In the genomic region with DNA sequence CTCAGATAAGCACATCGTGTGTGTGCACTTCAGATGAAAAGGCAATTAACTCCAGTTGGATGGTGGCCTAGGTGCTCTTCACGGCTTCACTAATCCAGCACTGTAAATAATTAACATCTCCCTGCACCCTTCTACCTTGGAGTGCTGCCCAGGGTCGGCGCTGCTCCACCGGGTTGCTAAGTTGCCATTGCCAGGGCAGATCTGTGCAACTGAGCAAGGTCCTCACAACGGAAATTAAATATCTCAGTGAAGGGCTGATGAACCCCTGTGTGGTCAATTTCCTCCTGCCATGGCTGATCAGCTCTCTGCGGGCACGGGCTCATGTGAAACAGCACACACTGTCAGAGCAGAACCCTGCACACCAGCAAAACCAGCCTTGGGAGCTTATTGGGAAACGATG, we compare ENCODE assay signal across 11 cellular contexts.
DNase-seq lines count a peak whose midpoint lies in the region; FAIRE-seq and TF ChIP-seq lines count a peak whose summit lies in the region.
"Had no signal": no experiment of that assay in that cellular context is flagged by ENCODE, and none has a peak within 500 bp of the region (broad histone marks: within the 10 kb centered on the region; RNA-seq: fewer than 3 reads in every experiment).

No MANE protein-coding gene starts in this region.

- FAIRE-seq in bronchial epithelial cell (lab: Jason Lieb, UNC), result no peak

- H3K27me3 Mint-ChIP-seq in Calu3 (ENCODE audit: unreplicated experiment), result no peaks in the 10 kb centered on the region
- H3K27me3 Mint-ChIP-seq in mesothelial cell of epicardium (ENCODE audit: low read depth), result no peaks in the 10 kb centered on the region
- H3K27me3 Mint-ChIP-seq: CD4-positive, CD25-positive, alpha-beta regulatory T cell had no signal

- no peak overlapping the region for H3K4me3 ChIP-seq in bronchial epithelial cell (ENCODE audit: low read depth, low read length)
- no peak overlapping the region for H3K4me3 ChIP-seq in lower leg skin (ENCODE audit: low read depth, poor library complexity, severe bottlenecking)
- H3K4me3 ChIP-seq: breast epithelium had no signal

- H3K9me3 Mint-ChIP-seq in Calu3 (ENCODE audit: low read depth, unreplicated experiment) (no peaks in the 10 kb centered on the region), mesothelial cell of epicardium (no peaks in the 10 kb centered on the region)

- 27 to 43% methylated on average over 9 of the region's 9 CpGs for WGBS in lower leg skin, 2 donors

- no peaks in the 10 kb centered on the region for H3K36me3 Mint-ChIP-seq in Calu3 (ENCODE audit: insufficient read depth, unreplicated experiment)
- no peaks in the 10 kb centered on the region for H3K36me3 Mint-ChIP-seq in mesothelial cell of epicardium
- H3K36me3 Mint-ChIP-seq: CD4-positive, CD25-positive, alpha-beta regulatory T cell had no signal

- DNase-seq in Calu3 (peak; percentile 76), NCI-H2081 treated with DMSO at 0.1 percent for 48 hours (lab: John Stamatoyannopoulos, UW) (peak; percentile 58), bronchial epithelial cell (ENCODE audit: low read depth) (peak; percentile 13), midbrain (lab: John Stamatoyannopoulos, UW) (peak; percentile 45), T-helper 9 cell (no peak), mesothelial cell of epicardium (ENCODE audit: low spot score in 2 of 2, unreplicated experiment in 2 of 2) (no peak), lower leg skin (ENCODE audit: low spot score in 2 of 2) (no peak)
- DNase-seq in NK-92 treated with Interleukin-12 subunit alpha and Interleukin-12 subunit beta, amount 100 ng/mL, for 24 hours (lab: John Stamatoyannopoulos, UW), result no peak
- DNase-seq: CD4-positive, CD25-positive, alpha-beta regulatory T cell; NCI-H226 had no signal

- CTCF ChIA-PET in Calu3 (lab: Charles Lee), result interaction anchor here (1.2 to 1.7 kb wide), 2 partner anchors 102 to 193 kb away, joined by 4 to 5 read pairs; no protein-coding TSS in a partner anchor

- TF ChIP-seq POLR2A in lower leg skin (IDR thresholded peaks at IDR 0.05), result no peak

- TF ChIP-seq CTCF in Calu3 (IDR thresholded peaks at IDR 0.05; ENCODE audit: unreplicated experiment) (no peak), bronchial epithelial cell (IDR thresholded peaks at IDR 0.05; ENCODE audit: insufficient read depth, low read length, severe bottlenecking) (no peak), mesothelial cell of epicardium (IDR thresholded peaks at IDR 0.05; ENCODE audit: unreplicated experiment) (no peak), lower leg skin (IDR thresholded peaks at IDR 0.05) (no peak)

- H3K4me1 Mint-ChIP-seq in Calu3 (ENCODE audit: low read depth, unreplicated experiment) (no peaks in the 10 kb centered on the region), mesothelial cell of epicardium (peaks cover 6% of the 10 kb centered on the region)
- H3K4me1 Mint-ChIP-seq: CD4-positive, CD25-positive, alpha-beta regulatory T cell had no signal

- peak overlapping the region; percentile 40 for H3K27ac Mint-ChIP-seq in Calu3 (ENCODE audit: unreplicated experiment)
- no peak overlapping the region for H3K27ac Mint-ChIP-seq in mesothelial cell of epicardium
- H3K27ac Mint-ChIP-seq: CD4-positive, CD25-positive, alpha-beta regulatory T cell had no signal

- intact Hi-C loops in Calu3 (cut with micrococcal nuclease; ENCODE audit: unreplicated experiment), result no loop called here
- intact Hi-C loops in lower leg skin (cut with DNase I; ENCODE audit: low total_unique reads), result no loop called here

- no TSS peak for BruUV-seq in Calu3 (replicated peaks; lab: Mats Ljungman, UMichigan)

- H3K36me3 ChIP-seq in bronchial epithelial cell (ENCODE audit: control insufficient read depth, insufficient read depth, low read length), result no peaks in the 10 kb centered on the region
- H3K36me3 ChIP-seq: breast epithelium had no signal

- H3K4me3 Mint-ChIP-seq in Calu3 (ENCODE audit: low read depth, unreplicated experiment) (no peak overlapping the region), mesothelial cell of epicardium (no peak overlapping the region)
- H3K4me3 Mint-ChIP-seq: CD4-positive, CD25-positive, alpha-beta regulatory T cell had no signal

- no peaks in the 10 kb centered on the region for H3K27me3 ChIP-seq in bronchial epithelial cell (ENCODE audit: control insufficient read depth, insufficient read depth, low read length)
- H3K27me3 ChIP-seq: breast epithelium had no signal

Comparison
In these comparisons a context has a peak if more than half of its experiments do, and no peak if none do; other contexts are left out.
1. DNase-seq: peak in Calu3 (single experiment), NCI-H2081 treated with DMSO at 0.1 percent for 48 hours (single experiment), bronchial epithelial cell (single experiment) and midbrain (single experiment); none in T-helper 9 cell (single experiment), mesothelial cell of epicardium (0 of 2), lower leg skin (0 of 2) and NK-92 treated with Interleukin-12 subunit alpha and Interleukin-12 subunit beta, amount 100 ng/mL, for 24 hours (single experiment).